8 cellular contexts compared by ENCODE assay signal in genomic region chr7:44846390-44846789, GRCh38. TPM values are rescaled to one million over a fixed set of nuclear protein-coding genes. Genes with fewer than 3 reads are reported as not detected.
DNase-seq lines count a peak whose midpoint lies in the region; TF ChIP-seq lines count a peak whose summit lies in the region.
"Not testable (repeated sequence)": the region's sequence is repeated elsewhere in the genome, so short reads cannot be mapped to it uniquely, and the experiment has no call there.

No MANE protein-coding gene starts in this region.

- peaks cover 20% of the 10 kb centered on the region for H3K4me1 ChIP-seq in A673 (ENCODE audit: insufficient read depth, low read length, poor library complexity, severe bottlenecking)
- not testable (repeated sequence) for H3K4me1 ChIP-seq in H9 (ENCODE audit: insufficient read depth, low read length); mammary epithelial cell (ENCODE audit: insufficient read depth, low read length); mucosa of stomach (ENCODE audit: control insufficient read depth, insufficient read depth, low read length)
- H3K4me1 ChIP-seq in PC-9 (replicated peaks; ENCODE audit: insufficient read depth): peaks cover 27% of the 10 kb centered on the region
- H3K4me1 ChIP-seq in skeletal muscle satellite cell (ENCODE audit: control insufficient read depth, insufficient read depth, low read length): peaks cover 24% of the 10 kb centered on the region

- H3K27ac Mint-ChIP-seq in H9: not testable (repeated sequence)

- peaks cover 23% of the 10 kb centered on the region; the same call in 1 of the 2 replicates for H3K79me2 ChIP-seq in H9 (ENCODE audit: insufficient read depth, low read length)
- H3K79me2 ChIP-seq in PC-9 (ENCODE audit: low read depth): peaks cover 69% of the 10 kb centered on the region
- peaks cover 61% of the 10 kb centered on the region for H3K79me2 ChIP-seq in mammary epithelial cell (ENCODE audit: insufficient read depth, low read length)

- H4K20me1 ChIP-seq in H9 (ENCODE audit: control insufficient read depth, insufficient read depth, insufficient read length); mammary epithelial cell (ENCODE audit: insufficient read depth, low read length): not testable (repeated sequence)
- H4K20me1 ChIP-seq in PC-9 (ENCODE audit: insufficient read depth): peaks cover 38% of the 10 kb centered on the region

- H4K91ac ChIP-seq in H9 (ENCODE audit: insufficient read length, low read depth, low read length): not testable (repeated sequence)

- H3K4me2 ChIP-seq in H9 (ENCODE audit: insufficient read depth, insufficient read length, low read length) (peak overlapping the region; percentile 91), PC-9 (peak overlapping the region; percentile 96), mammary epithelial cell (ENCODE audit: insufficient read depth, low read depth, low read length) (peak overlapping the region; percentile 98), skeletal muscle satellite cell (ENCODE audit: low read length) (peak overlapping the region; percentile 83)

- WGBS in H9 (ENCODE audit: extremely low coverage, insufficient read length, low lambda C conversion rate): no CpG with 5 or more reads among the region's 11 CpGs
- WGBS in mammary epithelial cell (ENCODE audit: low coverage, missing lambda C conversion rate): 64% methylated on average over 7 of the region's 11 CpGs

- H3K9ac ChIP-seq in H9 (ENCODE audit: extremely low read depth, insufficient read length, low read length); mammary epithelial cell (ENCODE audit: insufficient read depth, low read length): not testable (repeated sequence)
- H3K9ac ChIP-seq in mucosa of stomach (ENCODE audit: low read length): peak overlapping the region; percentile 92
- H3K9ac ChIP-seq in skeletal muscle satellite cell (ENCODE audit: low read depth, low read length): peak overlapping the region; percentile 87

- H4K8ac ChIP-seq in H9 (replicated peaks; ENCODE audit: insufficient read length, low read depth, low read length): not testable (repeated sequence)

- not testable (repeated sequence) for H3K9me3 Mint-ChIP-seq in H9

- not testable (repeated sequence) for DNase-seq in A673 (ENCODE audit: low spot score); H9; PC-9; mammary epithelial cell; foreskin fibroblast
- DNase-seq in activated T-cell treated with anti-CD3 and anti-CD28 coated beads, Interleukin-2, amount 50 U/mL, for 1 hour: peak; percentile 39

- H2BK15ac ChIP-seq in H9 (ENCODE audit: low read depth, low read length): not testable (repeated sequence)

- H3K56ac ChIP-seq in H9 (ENCODE audit: insufficient read length, low read depth, low read length): not testable (repeated sequence)

- H3K9me2 ChIP-seq in PC-9 (ENCODE audit: insufficient read depth): not testable (repeated sequence)

- not testable (repeated sequence) for H3K4ac ChIP-seq in H9 (ENCODE audit: low read depth, low read length)

- not testable (repeated sequence) for H3K27me3 Mint-ChIP-seq in H9 (ENCODE audit: low read depth)

- not testable (repeated sequence) for H2AK5ac ChIP-seq in H9 (ENCODE audit: insufficient read length, low read length)

- H3K23me2 ChIP-seq in H9 (ENCODE audit: insufficient read length, low read depth, low read length, poor library complexity, severe bottlenecking): not testable (repeated sequence)

- peaks cover 8 to 19% of the 10 kb centered on the region in 2 experiments for H3K4me1 Mint-ChIP-seq in H9

- not testable (repeated sequence) for H3K9me3 ChIP-seq in A673 (ENCODE audit: low read depth, low read length, poor library complexity, severe bottlenecking); H9 (ENCODE audit: control insufficient read depth, low read depth, low read length); PC-9 (ENCODE audit: insufficient read depth, low read depth); mammary epithelial cell (replicated peaks; ENCODE audit: insufficient read depth, low read length); mucosa of stomach (ENCODE audit: control insufficient read depth, low read length); skeletal muscle satellite cell (replicated peaks; ENCODE audit: low read length)

- not testable (repeated sequence) for H3K27ac ChIP-seq in A673 (ENCODE audit: low read depth, low read length, poor library complexity, severe bottlenecking); H9 (ENCODE audit: insufficient read length, low read depth, low read length)
- H3K27ac ChIP-seq in PC-9 (0 out of 2 replicates have a peak overlapping the region, but pooled peaks have one; percentile 51), mammary epithelial cell (ENCODE audit: insufficient read depth, low read depth, low read length) (peak overlapping the region; percentile 84)

- POLR2A ChIA-PET in A673 (lab: Charles Lee; ENCODE audit: low non-redundant PET): not testable (repeated sequence)
- POLR2A ChIA-PET in PC-9 (lab: Charles Lee; ENCODE audit: unreplicated experiment): interaction anchor here (0.6 kb wide), 2 partner anchors 21 to 139 kb away, joined by 3 to 7 read pairs; no protein-coding TSS in a partner anchor

- dilution Hi-C loops in mammary epithelial cell (cut with HindIII; ENCODE audit: low sequenced_read_pairs): not testable (repeated sequence)

- not testable (repeated sequence) for H3T11ph ChIP-seq in H9 (ENCODE audit: low read length)

- TF ChIP-seq CTCF in A673 (conservative IDR thresholded peaks at IDR 0.05; ENCODE audit: low read depth, low read length); H9 (conservative IDR thresholded peaks at IDR 0.05); PC-9 (conservative IDR thresholded peaks at IDR 0.05); mammary epithelial cell (conservative IDR thresholded peaks at IDR 0.05 in 1 of 2, IDR thresholded peaks at IDR 0.05 in 1 of 2; ENCODE audit: extremely low read depth in 1 of 2, insufficient read depth in 1 of 2, low read depth in 1 of 2, low read length in 2 of 2); foreskin fibroblast (IDR thresholded peaks at IDR 0.05; ENCODE audit: low read depth, low read length): not testable (repeated sequence)

- H3K23ac ChIP-seq in H9 (ENCODE audit: insufficient read length, low read depth, low read length): not testable (repeated sequence)

- H2BK20ac ChIP-seq in H9 (ENCODE audit: low read depth, low read length, poor library complexity, severe bottlenecking): not testable (repeated sequence)

- peak overlapping the region; percentile 77 for H3K4me3 ChIP-seq in A673 (ENCODE audit: low read depth, low read length, poor library complexity, severe bottlenecking)
- peak overlapping the region; percentile 69 for H3K4me3 ChIP-seq in PC-9
- peak overlapping the region; percentile 55 to 96 (median 94) for H3K4me3 ChIP-seq in mammary epithelial cell (replicated peaks in 1 of 3; ENCODE audit: insufficient read depth in 1 of 3, low read depth in 2 of 3, low read length in 3 of 3)
- H3K4me3 ChIP-seq in foreskin fibroblast (ENCODE audit: low read depth in 1 of 2, low read length in 2 of 2): peak overlapping the region; percentile 66 to 86
- not testable (repeated sequence) for H3K4me3 ChIP-seq in mucosa of stomach (ENCODE audit: low read length)
- H3K4me3 ChIP-seq in skeletal muscle satellite cell (ENCODE audit: low read length): peak overlapping the region; percentile 87

- intact Hi-C loops in A673 (cut with micrococcal nuclease; ENCODE audit: unreplicated experiment): loop anchor here (2.0 kb wide), 1 partner anchor 258 kb away; no protein-coding TSS in a partner anchor
- intact Hi-C loops in PC-9 (cut with micrococcal nuclease; ENCODE audit: unreplicated experiment): loop anchor here (5.0 to 10.0 kb wide), 2 partner anchors 99 to 172 kb away; partner anchors contain the start of gene ZMIZ2
- intact Hi-C loops in mammary epithelial cell (cut with micrococcal nuclease): loop anchor here (2.0 to 10.0 kb wide), 3 partner anchors 98 to 352 kb away; partner anchors contain the start of genes NUDCD3, OGDH and ZMIZ2

- H3K27me3 ChIP-seq in A673 (replicated peaks; ENCODE audit: insufficient read depth, low read depth, low read length, poor library complexity); H9 (ENCODE audit: insufficient read depth, low read length); PC-9 (ENCODE audit: insufficient read depth, low read depth); mammary epithelial cell (ENCODE audit: insufficient read depth, low read length); mucosa of stomach (ENCODE audit: control insufficient read depth, insufficient read depth, low read length); skeletal muscle satellite cell (ENCODE audit: control insufficient read depth, insufficient read depth, low read length): not testable (repeated sequence)

- H3K36me3 ChIP-seq in A673 (ENCODE audit: insufficient read depth, low read length, poor library complexity, severe bottlenecking); mammary epithelial cell (ENCODE audit: insufficient read depth, low read length); mucosa of stomach (ENCODE audit: control insufficient read depth, insufficient read depth, low read length); skeletal muscle satellite cell (ENCODE audit: insufficient read depth, low read length): not testable (repeated sequence)
- peaks cover 18% of the 10 kb centered on the region for H3K36me3 ChIP-seq in PC-9 (ENCODE audit: low read depth)

- H2BK12ac ChIP-seq in H9 (ENCODE audit: insufficient read length, low read depth, low read length): not testable (repeated sequence)

- peak overlapping the region; percentile 97 to 99 for H3K4me3 Mint-ChIP-seq in H9

- not testable (repeated sequence) for H3K18ac ChIP-seq in H9 (ENCODE audit: insufficient read length, low read depth, low read length)

- in situ Hi-C loops in mammary epithelial cell (cut with MboI; ENCODE audit: low sequenced_read_pairs in 2 of 2): loop anchor here (10.0 to 25.0 kb wide), 2 partner anchors 259 to 262 kb away; partner anchors contain the start of gene TMED4 (in 2 of the 2)

- peaks cover 34% of the 10 kb centered on the region for H3F3A ChIP-seq in PC-9 (ENCODE audit: insufficient read depth, low read depth)

- not testable (repeated sequence) for BruUV-seq in A673 (replicated peaks; lab: Mats Ljungman, UMichigan); PC-9 (replicated peaks; lab: Mats Ljungman, UMichigan); mammary epithelial cell (replicated peaks; lab: Mats Ljungman, UMichigan)

- H3K36me3 Mint-ChIP-seq in H9 (ENCODE audit: insufficient read depth in 1 of 3, low read depth in 3 of 3): peaks cover 9 to 17% (median 17%) of the 10 kb centered on the region in 3 experiments

- CTCF ChIA-PET in A673 (lab: Charles Lee): not testable (repeated sequence)
- CTCF ChIA-PET in PC-9 (lab: Charles Lee): interaction anchor here (0.6 to 1.0 kb wide), 5 partner anchors 87 to 370 kb away, joined by 3 to 4 read pairs (median 3); no protein-coding TSS in a partner anchor
- CTCF ChIA-PET in mammary epithelial cell (lab: Charles Lee; ENCODE audit: low non-redundant PET): interaction anchor here (0.6 kb wide), 1 partner anchor 246 kb away, joined by 5 read pairs; no protein-coding TSS in a partner anchor

- H2AFZ ChIP-seq in H9 (ENCODE audit: low read length); mammary epithelial cell (ENCODE audit: low read depth, low read length): not testable (repeated sequence)
- H2AFZ ChIP-seq in PC-9: peak overlapping the region; percentile 79; the same call in 1 of the 2 replicates

- H3K79me1 ChIP-seq in H9 (ENCODE audit: insufficient read depth, low read depth, low read length, poor library complexity, severe bottlenecking): not testable (repeated sequence)

- not testable (repeated sequence) for H2BK120ac ChIP-seq in H9 (ENCODE audit: low read depth, low read length, poor library complexity, severe bottlenecking)

- H3K14ac ChIP-seq in H9 (ENCODE audit: insufficient read depth, low read length): not testable (repeated sequence)

- not testable (repeated sequence) for H4K5ac ChIP-seq in H9 (ENCODE audit: insufficient read length, low read depth, low read length)

- not testable (repeated sequence) for H2BK5ac ChIP-seq in H9 (ENCODE audit: insufficient read length, low read length)

RNA-seq across cellular contexts. Expression of gene H2AZ2, which starts 1.5 kb away (rescaled TPM):
- total RNA-seq in A673 (2021) (272 and 291 TPM in 2 replicates), H9 (2021) (208 TPM in 2 replicates), PC-9 (2021) (334 and 354 TPM in 2 replicates), mammary epithelial cell (100 to 1,000 TPM in 1 of 2 donors, 10 to 100 TPM in 1; 48.3 to 116 TPM)
- polyA plus RNA-seq in mammary epithelial cell: 142 TPM
- 91.6 TPM for polyA minus RNA-seq in mammary epithelial cell
- 68.7 and 69.2 TPM in 2 replicates for total RNA-seq in skeletal muscle satellite cell (2012; rRNA removed)

RNA-seq across cellular contexts. Expression of gene PURB, which starts 38.9 kb away (rescaled TPM):
- total RNA-seq in A673 (2021): 25.3 and 27.4 TPM in 2 replicates
- total RNA-seq in H9 (2021): 20.5 and 21.3 TPM in 2 replicates
- total RNA-seq in PC-9 (2021): 33.1 and 38.2 TPM in 2 replicates
- total RNA-seq in mammary epithelial cell: 10 to 100 TPM; 30.2 to 32.8 TPM
- polyA plus RNA-seq in mammary epithelial cell: 4.1 TPM
- polyA minus RNA-seq in mammary epithelial cell: 14.2 TPM
- total RNA-seq in skeletal muscle satellite cell (2012; rRNA removed): 20.0 and 22.3 TPM in 2 replicates

RNA-seq across cellular contexts. Expression of gene PPIA, which starts 49.9 kb away (rescaled TPM):
- total RNA-seq in A673 (2021) (2,816 and 3,047 TPM in 2 replicates), H9 (2021) (2,409 and 2,440 TPM in 2 replicates), PC-9 (2021) (2,776 and 3,599 TPM in 2 replicates), mammary epithelial cell (1,000 to 10,000 TPM; 1,812 to 2,252 TPM)
- 7,269 TPM for polyA plus RNA-seq in mammary epithelial cell
- polyA minus RNA-seq in mammary epithelial cell: 2,221 TPM
- total RNA-seq in skeletal muscle satellite cell (2012; rRNA removed): 2,277 and 2,526 TPM in 2 replicates
